ENCODE assay signal across 2 cellular contexts in genomic region chr3:115165266-115165665, GRCh38.
TF ChIP-seq lines count a peak whose summit lies in the region.

No MANE protein-coding gene starts in this region.

TF ChIP-seq in SK-N-SH, 30 proteins besides CTCF, POLR2A, EP300 and RAD21:
- TF ChIP-seq USF1 (IDR thresholded peaks at IDR 0.05; ENCODE audit: borderline replicate concordance, low read depth) = no peak
- TF ChIP-seq RXRA (IDR thresholded peaks at IDR 0.05; ENCODE audit: borderline replicate concordance, low read depth) = no peak
- no peak for TF ChIP-seq SMC3 (IDR thresholded peaks at IDR 0.05; ENCODE audit: low read depth, low read length)
- TF ChIP-seq CHD2 (IDR thresholded peaks at IDR 0.05; ENCODE audit: low read length, partially characterized antibody) = no peak
- TF ChIP-seq FOXJ3 (CRISPR knock-in tag; IDR thresholded peaks at IDR 0.05) = no peak
- TF ChIP-seq RCOR1 (IDR thresholded peaks at IDR 0.05; ENCODE audit: low read length) = no peak
- no peak for TF ChIP-seq ELF1 (IDR thresholded peaks at IDR 0.05)
- TF ChIP-seq NRF1 (IDR thresholded peaks at IDR 0.05; ENCODE audit: low read depth, low read length) = no peak
- TF ChIP-seq NFIC (IDR thresholded peaks at IDR 0.05; ENCODE audit: borderline replicate concordance) = no peak
- no peak for TF ChIP-seq JUND (IDR thresholded peaks at IDR 0.05)
- no peak for TF ChIP-seq MEF2A (IDR thresholded peaks at IDR 0.05; ENCODE audit: borderline replicate concordance, low read depth)
- TF ChIP-seq GATA2 (CRISPR knock-in tag; IDR thresholded peaks at IDR 0.05) = no peak
- no peak for TF ChIP-seq GABPA (IDR thresholded peaks at IDR 0.05; ENCODE audit: low read depth)
- no peak for TF ChIP-seq TEAD4 (IDR thresholded peaks at IDR 0.05; ENCODE audit: borderline replicate concordance, insufficient read depth)
- no peak for TF ChIP-seq USF2 (IDR thresholded peaks at IDR 0.05; ENCODE audit: borderline replicate concordance, low read depth, low read length)
TF ChIP-seq in SK-N-SH: peak in this region for 0.

TF ChIP-seq in SK-N-SH treated with all-trans-retinoic acid at 6 μM for 48 hours, 23 proteins besides CTCF, POLR2A, EP300 and RAD21 (continued from another document):
- TF ChIP-seq ARNTL (CRISPR knock-in tag; IDR thresholded peaks at IDR 0.05; ENCODE audit: borderline replicate concordance, low read depth) (no peak), RARB (CRISPR knock-in tag; IDR thresholded peaks at IDR 0.05) (no peak), TOX (CRISPR knock-in tag; IDR thresholded peaks at IDR 0.05; ENCODE audit: borderline replicate concordance) (no peak), ZNF70 (CRISPR knock-in tag; IDR thresholded peaks at IDR 0.05) (no peak), CREB5 (CRISPR knock-in tag; IDR thresholded peaks at IDR 0.05; ENCODE audit: low read depth) (no peak), ISL1 (CRISPR knock-in tag; IDR thresholded peaks at IDR 0.05) (no peak), PPARA (CRISPR knock-in tag; IDR thresholded peaks at IDR 0.05; ENCODE audit: borderline replicate concordance) (no peak)
